ENCODE assay signal across 8 cellular contexts in genomic region chr7:92528188-92528957, GRCh38.
DNase-seq lines count a peak whose midpoint lies in the region; ATAC-seq and FAIRE-seq lines count a peak whose summit lies in the region.

PEX1 (minus strand) TSS chr7:92528520; CDS start chr7:92528435, 85 bp downstream.
RBM48 (plus strand) TSS chr7:92528795; CDS start chr7:92528814, 19 bp downstream.

- FAIRE-seq in islet of Langerhans (lab: Jason Lieb, UNC) = peak; percentile 53

- DNase-seq in Ammon's horn (ENCODE audit: low spot score) = peak; percentile 99
- peak; percentile 97 for DNase-seq in NCI-H446 treated with DMSO at 0.1 percent for 48 hours (lab: John Stamatoyannopoulos, UW)
- peak; percentile 99 for DNase-seq in cerebellar cortex (ENCODE audit: low spot score)
- DNase-seq in stimulated activated CD4-positive, alpha-beta T cell treated with anti-CD3 and anti-CD28 coated beads, Interleukin-12 subunit alpha, Interleukin-12 subunit beta, amount 100 ng/mL, for 4 hours = peak; percentile 90

- ATAC-seq in GM19043 (IDR thresholded peaks at IDR 0.05; ENCODE audit: low read depth, unreplicated experiment) (peak; percentile 93), HG03378 (IDR thresholded peaks at IDR 0.05; ENCODE audit: unreplicated experiment) (peak; percentile 97)
- ATAC-seq in activated CD4-positive, CD25-positive, alpha-beta regulatory T cell treated with anti-CD3 and anti-CD28 coated beads, Interleukin-2, amount 50 U/mL, for 24 hours = peak; percentile 93 to 94

Comparison
In these comparisons a context has a peak if more than half of its experiments do, and no peak if none do; other contexts are left out.
1. Peak in every context shown above with its lines: DNase-seq and ATAC-seq.